In genomic region chr18:22465859-22466602, GRCh38 we compare ENCODE assay signal across 10 cellular contexts. TPM values are rescaled to one million over a fixed set of nuclear protein-coding genes. Genes with fewer than 3 reads are reported as not detected.
DNase-seq lines count a peak whose midpoint lies in the region; ATAC-seq and TF ChIP-seq lines count a peak whose summit lies in the region.
"Had no signal": no experiment of that assay in that cellular context is flagged by ENCODE, and none has a peak within 500 bp of the region (broad histone marks: within the 10 kb centered on the region; RNA-seq: fewer than 3 reads in every experiment).

No MANE protein-coding gene starts in this region.

- no peaks in the 10 kb centered on the region for H3K9me3 ChIP-seq in effector memory CD4-positive, alpha-beta T cell (ENCODE audit: control insufficient read depth, low read length)
- H3K9me3 ChIP-seq: HAP-1 had no signal

- H3K4me1 ChIP-seq in effector memory CD4-positive, alpha-beta T cell (ENCODE audit: control insufficient read depth, insufficient read depth, low read length, poor library complexity, severe bottlenecking) = no peaks in the 10 kb centered on the region
- H3K4me1 ChIP-seq: HAP-1 had no signal

- H3K27ac ChIP-seq in VCaP = peak overlapping the region; percentile 64
- no peak overlapping the region for H3K27ac ChIP-seq in effector memory CD4-positive, alpha-beta T cell (ENCODE audit: insufficient read depth, low read length, poor library complexity, severe bottlenecking)

- H3K27ac Mint-ChIP-seq in stimulated activated effector memory CD8-positive, alpha-beta T cell treated with anti-CD3 and anti-CD28 coated beads, Interleukin-12 subunit alpha, Interleukin-12 subunit beta, amount 100 ng/mL, for 72 hours = peak overlapping the region; percentile 16
- H3K27ac Mint-ChIP-seq in activated CD4-positive, alpha-beta T cell treated with anti-CD3 and anti-CD28 coated beads, Interleukin-2, amount 10 ng/mL, durations not matched to agents 7 days and 5 days = no peak overlapping the region

- DNase-seq in HPDE6-E6E7 (ENCODE audit: extremely low spot score) (peak; percentile 81), hepatic stellate cell (ENCODE audit: low spot score) (peak; percentile 82)
- DNase-seq in stimulated activated effector memory CD8-positive, alpha-beta T cell treated with anti-CD3 and anti-CD28 coated beads, Interleukin-12 subunit alpha, Interleukin-12 subunit beta, amount 100 ng/mL, for 72 hours (ENCODE audit: low spot score in 2 of 2) = peak in 1 of 2 donors; percentile 52
- DNase-seq in activated CD4-positive, alpha-beta T cell treated with anti-CD3 and anti-CD28 coated beads, Interleukin-2, amount 10 ng/mL, durations not matched to agents 7 days and 5 days = no peak
- no peak for DNase-seq in effector memory CD4-positive, alpha-beta T cell

- TF ChIP-seq CTCF in VCaP (conservative IDR thresholded peaks at IDR 0.05) = no peak

- no peaks in the 10 kb centered on the region for H3K36me3 Mint-ChIP-seq in stimulated activated effector memory CD8-positive, alpha-beta T cell treated with anti-CD3 and anti-CD28 coated beads, Interleukin-12 subunit alpha, Interleukin-12 subunit beta, amount 100 ng/mL, for 72 hours
- no peaks in the 10 kb centered on the region for H3K36me3 Mint-ChIP-seq in activated CD4-positive, alpha-beta T cell treated with anti-CD3 and anti-CD28 coated beads, Interleukin-2, amount 10 ng/mL, durations not matched to agents 7 days and 5 days (ENCODE audit: low read depth)

- peak; percentile 94 for ATAC-seq in stimulated activated effector memory CD8-positive, alpha-beta T cell treated with anti-CD3 and anti-CD28 coated beads, Interleukin-12 subunit alpha, Interleukin-12 subunit beta, amount 100 ng/mL, for 72 hours
- no peak for ATAC-seq in GM21723 (IDR thresholded peaks at IDR 0.05; ENCODE audit: unreplicated experiment)
- no peak for ATAC-seq in HG03521 (IDR thresholded peaks at IDR 0.05; ENCODE audit: unreplicated experiment)

- H3K4me1 Mint-ChIP-seq in stimulated activated effector memory CD8-positive, alpha-beta T cell treated with anti-CD3 and anti-CD28 coated beads, Interleukin-12 subunit alpha, Interleukin-12 subunit beta, amount 100 ng/mL, for 72 hours = peaks cover 17% of the 10 kb centered on the region
- no peaks in the 10 kb centered on the region for H3K4me1 Mint-ChIP-seq in activated CD4-positive, alpha-beta T cell treated with anti-CD3 and anti-CD28 coated beads, Interleukin-2, amount 10 ng/mL, durations not matched to agents 7 days and 5 days

- H3K27me3 ChIP-seq in effector memory CD4-positive, alpha-beta T cell (replicated peaks; ENCODE audit: control insufficient read depth, insufficient read depth, low read length, poor library complexity, severe bottlenecking) = no peaks in the 10 kb centered on the region

- POLR2A ChIA-PET in activated CD4-positive, alpha-beta T cell treated with anti-CD3 and anti-CD28 coated beads, Interleukin-2, amount 10 ng/mL, durations not matched to agents 7 days and 5 days (lab: Charles Lee) = no interaction called here

- H3K4me3 ChIP-seq in effector memory CD4-positive, alpha-beta T cell (ENCODE audit: insufficient read depth, low read depth, low read length, poor library complexity, severe bottlenecking) = no peak overlapping the region
- H3K4me3 ChIP-seq: HAP-1 had no signal

- CTCF ChIA-PET in activated CD4-positive, alpha-beta T cell treated with anti-CD3 and anti-CD28 coated beads, Interleukin-2, amount 10 ng/mL, durations not matched to agents 7 days and 5 days (lab: Charles Lee) = no interaction called here

- no peak overlapping the region for H3K4me3 Mint-ChIP-seq in stimulated activated effector memory CD8-positive, alpha-beta T cell treated with anti-CD3 and anti-CD28 coated beads, Interleukin-12 subunit alpha, Interleukin-12 subunit beta, amount 100 ng/mL, for 72 hours
- H3K4me3 Mint-ChIP-seq in activated CD4-positive, alpha-beta T cell treated with anti-CD3 and anti-CD28 coated beads, Interleukin-2, amount 10 ng/mL, durations not matched to agents 7 days and 5 days = no peak overlapping the region

- no peaks in the 10 kb centered on the region for H3K36me3 ChIP-seq in effector memory CD4-positive, alpha-beta T cell (ENCODE audit: control insufficient read depth, insufficient read depth, low read length)
- H3K36me3 ChIP-seq: HAP-1 had no signal

- no peaks in the 10 kb centered on the region for H3K27me3 Mint-ChIP-seq in activated CD4-positive, alpha-beta T cell treated with anti-CD3 and anti-CD28 coated beads, Interleukin-2, amount 10 ng/mL, durations not matched to agents 7 days and 5 days

- peaks cover 3% of the 10 kb centered on the region for H3K9me3 Mint-ChIP-seq in stimulated activated effector memory CD8-positive, alpha-beta T cell treated with anti-CD3 and anti-CD28 coated beads, Interleukin-12 subunit alpha, Interleukin-12 subunit beta, amount 100 ng/mL, for 72 hours
- peaks cover 2% of the 10 kb centered on the region for H3K9me3 Mint-ChIP-seq in activated CD4-positive, alpha-beta T cell treated with anti-CD3 and anti-CD28 coated beads, Interleukin-2, amount 10 ng/mL, durations not matched to agents 7 days and 5 days

RNA-seq across cellular contexts. Expression of gene CTAGE1, which starts 48.3 kb away (rescaled TPM):
- total RNA-seq in activated CD4-positive, alpha-beta T cell treated with anti-CD3 and anti-CD28 coated beads, Interleukin-2, amount 10 ng/mL, durations not matched to agents 7 days and 5 days = not detected
- total RNA-seq: temporal lobe had no signal

Comparison
In these comparisons a context has a peak if more than half of its experiments do, and no peak if none do; other contexts are left out.
1. DNase-seq: peak in HPDE6-E6E7 (single experiment) and hepatic stellate cell (single experiment); none in activated CD4-positive, alpha-beta T cell treated with anti-CD3 and anti-CD28 coated beads, Interleukin-2, amount 10 ng/mL, durations not matched to agents 7 days and 5 days (single experiment) and effector memory CD4-positive, alpha-beta T cell (0 of 3).